8 cellular contexts compared by ENCODE assay signal in genomic region chr12:124456652-124457152, GRCh38.
DNase-seq lines count a peak whose midpoint lies in the region; ATAC-seq and TF ChIP-seq lines count a peak whose summit lies in the region.
"Had no signal": no experiment of that assay in that cellular context is flagged by ENCODE, and none has a peak within 500 bp of the region (broad histone marks: within the 10 kb centered on the region; RNA-seq: fewer than 3 reads in every experiment).

No MANE protein-coding gene starts in this region.

- peak; percentile 42 for DNase-seq in endothelial cell (ENCODE audit: low spot score)
- peak; percentile 52 for DNase-seq in stimulated activated naive CD8-positive, alpha-beta T cell treated with anti-CD3 and anti-CD28 coated beads, Interleukin-15, Interleukin-2, amounts not matched to agents 100 U/mL and 50 U/mL, for 24 hours
- no peak for DNase-seq in DMS114 treated with DMSO at 0.1 percent for 48 hours (lab: John Stamatoyannopoulos, UW; ENCODE audit: unreplicated experiment)
- DNase-seq in body of pancreas, result no peak
- DNase-seq in HFFc6, result no peak

- peak overlapping the region in 1 of 4 donors; percentile 44 for H3K27ac ChIP-seq in body of pancreas

- H3K4me3 ChIP-seq in body of pancreas, result no peak overlapping the region

- H3K27me3 ChIP-seq in body of pancreas, result no peaks in the 10 kb centered on the region

- TF ChIP-seq POLR2A in body of pancreas (IDR thresholded peaks at IDR 0.05), result no peak

- H3K4me1 Mint-ChIP-seq in T-helper 1 cell treated with Interleukin-12 subunit alpha and Interleukin-12 subunit beta and Interleukin-4 antibody, amounts not matched to agents 30 μg/mL and 1 μg/mL, for 36 hours (ENCODE audit: low read depth), result peaks cover 33% of the 10 kb centered on the region
- H3K4me1 Mint-ChIP-seq in endothelial cell (ENCODE audit: unreplicated experiment) (peaks cover 9% of the 10 kb centered on the region), HFFc6 (ENCODE audit: low read depth) (peaks cover 30% of the 10 kb centered on the region)

- no peak for TF ChIP-seq CTCF in endothelial cell (IDR thresholded peaks at IDR 0.05; ENCODE audit: unreplicated experiment)
- TF ChIP-seq CTCF in body of pancreas (IDR thresholded peaks at IDR 0.05), result no peak
- no peak for TF ChIP-seq CTCF in HFFc6 (IDR thresholded peaks at IDR 0.05)

- no peaks in the 10 kb centered on the region for H3K9me3 ChIP-seq in body of pancreas

- peaks cover 12% of the 10 kb centered on the region for H3K4me1 ChIP-seq in body of pancreas

- H3K9me3 Mint-ChIP-seq in T-helper 1 cell treated with Interleukin-12 subunit alpha and Interleukin-12 subunit beta and Interleukin-4 antibody, amounts not matched to agents 30 μg/mL and 1 μg/mL, for 36 hours, result no peaks in the 10 kb centered on the region
- H3K9me3 Mint-ChIP-seq in endothelial cell (ENCODE audit: unreplicated experiment) (no peaks in the 10 kb centered on the region), HFFc6 (no peaks in the 10 kb centered on the region)
- H3K9me3 Mint-ChIP-seq: neural crest cell had no signal

- H3K27me3 Mint-ChIP-seq in T-helper 1 cell treated with Interleukin-12 subunit alpha and Interleukin-12 subunit beta and Interleukin-4 antibody, amounts not matched to agents 30 μg/mL and 1 μg/mL, for 36 hours (ENCODE audit: low read depth), result no peaks in the 10 kb centered on the region
- H3K27me3 Mint-ChIP-seq in endothelial cell (ENCODE audit: unreplicated experiment) (peaks cover 14% of the 10 kb centered on the region), HFFc6 (ENCODE audit: insufficient read depth) (peaks cover 12% of the 10 kb centered on the region)

- intact Hi-C loops in body of pancreas (cut with DNase I), result no loop called here

- WGBS in body of pancreas, 2 donors, result 71 to 92% methylated on average over 8 to 31 of the region's 31 CpGs

- peak overlapping the region; percentile 82 for H3K4me3 Mint-ChIP-seq in T-helper 1 cell treated with Interleukin-12 subunit alpha and Interleukin-12 subunit beta and Interleukin-4 antibody, amounts not matched to agents 30 μg/mL and 1 μg/mL, for 36 hours
- H3K4me3 Mint-ChIP-seq in endothelial cell (ENCODE audit: unreplicated experiment), result no peak overlapping the region
- no peak overlapping the region for H3K4me3 Mint-ChIP-seq in HFFc6
- H3K4me3 Mint-ChIP-seq: neural crest cell had no signal

- H3K27ac Mint-ChIP-seq in T-helper 1 cell treated with Interleukin-12 subunit alpha and Interleukin-12 subunit beta and Interleukin-4 antibody, amounts not matched to agents 30 μg/mL and 1 μg/mL, for 36 hours, result no peak overlapping the region
- H3K27ac Mint-ChIP-seq in endothelial cell (ENCODE audit: unreplicated experiment) (no peak overlapping the region), HFFc6 (no peak overlapping the region)

- peaks cover 0 to 2% of the 10 kb centered on the region in 2 donors for H3K36me3 ChIP-seq in body of pancreas (replicated peaks in 1 of 2; ENCODE audit: insufficient read depth in 1 of 2, low read depth in 2 of 2)

- H3K36me3 Mint-ChIP-seq in T-helper 1 cell treated with Interleukin-12 subunit alpha and Interleukin-12 subunit beta and Interleukin-4 antibody, amounts not matched to agents 30 μg/mL and 1 μg/mL, for 36 hours (ENCODE audit: low read depth), result peaks cover 24% of the 10 kb centered on the region
- peaks cover 28% of the 10 kb centered on the region for H3K36me3 Mint-ChIP-seq in endothelial cell (ENCODE audit: low read depth, unreplicated experiment)
- peaks cover 20% of the 10 kb centered on the region for H3K36me3 Mint-ChIP-seq in HFFc6 (ENCODE audit: low read depth)

- ATAC-seq in GM19397 (IDR thresholded peaks at IDR 0.05; ENCODE audit: unreplicated experiment), result peak; percentile 25
- ATAC-seq in stimulated activated naive CD8-positive, alpha-beta T cell treated with anti-CD3 and anti-CD28 coated beads, Interleukin-15, Interleukin-2, amounts not matched to agents 100 U/mL and 50 U/mL, for 24 hours, result no peak
- no peak for ATAC-seq in body of pancreas

Comparison
In these comparisons a context has a peak if more than half of its experiments do, and no peak if none do; other contexts are left out.
1. DNase-seq: peak in endothelial cell (single experiment) and stimulated activated naive CD8-positive, alpha-beta T cell treated with anti-CD3 and anti-CD28 coated beads, Interleukin-15, Interleukin-2, amounts not matched to agents 100 U/mL and 50 U/mL, for 24 hours (single experiment); none in DMS114 treated with DMSO at 0.1 percent for 48 hours (single experiment), body of pancreas (0 of 4) and HFFc6 (single experiment).